Comparison of ENCODE assay signal across 10 cellular contexts in genomic region chr16:70749681-70750601, GRCh38. TPM values are rescaled to one million over a fixed set of nuclear protein-coding genes. Genes with fewer than 3 reads are reported as not detected.
A peak's percentile ranks its signal among the peaks of the same experiment; 100 is the strongest.
DNase-seq lines count a peak whose midpoint lies in the region; ATAC-seq, FAIRE-seq and TF ChIP-seq lines count a peak whose summit lies in the region.
"Had no signal": no experiment of that assay in that cellular context is flagged by ENCODE, and none has a peak within 500 bp of the region (broad histone marks: within the 10 kb centered on the region; RNA-seq: fewer than 3 reads in every experiment).

No MANE protein-coding gene starts in this region.

- H3K27me3 ChIP-seq in gastroesophageal sphincter, result no peaks in the 10 kb centered on the region
- no peaks in the 10 kb centered on the region for H3K27me3 ChIP-seq in parathyroid adenoma (ENCODE audit: control insufficient read depth, insufficient read depth, low read length)

- no peaks in the 10 kb centered on the region for H3K9me3 Mint-ChIP-seq in natural killer cell treated with Interleukin-12 subunit alpha and Interleukin-12 subunit beta and Interleukin-15 and Interleukin-18, amount 100 ng/mL, for 72 hours
- H3K9me3 Mint-ChIP-seq: activated B cell treated with CpG ODN at 0.5 μM for 24 hours had no signal

- peaks cover 4 to 8% of the 10 kb centered on the region in 2 donors for H3K4me1 Mint-ChIP-seq in natural killer cell treated with Interleukin-12 subunit alpha and Interleukin-12 subunit beta and Interleukin-15 and Interleukin-18, amount 100 ng/mL, for 72 hours (ENCODE audit: low read depth in 2 of 2)

- H3K4me1 ChIP-seq in gastroesophageal sphincter (peaks cover 16 to 93% (median 47%) of the 10 kb centered on the region in 3 donors), parathyroid adenoma (no peaks in the 10 kb centered on the region)

- no peak overlapping the region for H3K4me3 Mint-ChIP-seq in natural killer cell treated with Interleukin-12 subunit alpha and Interleukin-12 subunit beta and Interleukin-15 and Interleukin-18, amount 100 ng/mL, for 72 hours
- H3K4me3 Mint-ChIP-seq: activated B cell treated with CpG ODN at 0.5 μM for 24 hours had no signal

- H3K27ac ChIP-seq in gastroesophageal sphincter, result peak overlapping the region; percentile 56 to 84 (median 82)
- peak overlapping the region; percentile 20 for H3K27ac ChIP-seq in parathyroid adenoma

- intact Hi-C loops in posterior vena cava (cut with DNase I), result loop anchor here in 1 of 2 donors (5.0 kb wide), 1 partner anchor 68 kb away; no protein-coding TSS in a partner anchor

- H3K9me3 ChIP-seq in gastroesophageal sphincter (no peaks in the 10 kb centered on the region), parathyroid adenoma (ENCODE audit: control insufficient read depth, low read length) (no peaks in the 10 kb centered on the region)

- no peaks in the 10 kb centered on the region for H3K27me3 Mint-ChIP-seq in natural killer cell treated with Interleukin-12 subunit alpha and Interleukin-12 subunit beta and Interleukin-15 and Interleukin-18, amount 100 ng/mL, for 72 hours
- H3K27me3 Mint-ChIP-seq: activated B cell treated with CpG ODN at 0.5 μM for 24 hours had no signal

- H3K36me3 ChIP-seq in gastroesophageal sphincter (peaks cover 0 to under 1% of the 10 kb centered on the region in 2 donors), parathyroid adenoma (ENCODE audit: control insufficient read depth, insufficient read depth, low read length) (no peaks in the 10 kb centered on the region)

- no peaks in the 10 kb centered on the region for H3K36me3 Mint-ChIP-seq in natural killer cell treated with Interleukin-12 subunit alpha and Interleukin-12 subunit beta and Interleukin-15 and Interleukin-18, amount 100 ng/mL, for 72 hours

- no peak overlapping the region for H3K9ac ChIP-seq in parathyroid adenoma

- H3K79me2 ChIP-seq in parathyroid adenoma, result peaks cover 6% of the 10 kb centered on the region

- no peak overlapping the region for H3K27ac Mint-ChIP-seq in natural killer cell treated with Interleukin-12 subunit alpha and Interleukin-12 subunit beta and Interleukin-15 and Interleukin-18, amount 100 ng/mL, for 72 hours
- H3K27ac Mint-ChIP-seq: activated B cell treated with CpG ODN at 0.5 μM for 24 hours had no signal

- H2AFZ ChIP-seq in parathyroid adenoma, result no peak overlapping the region

- no peak for TF ChIP-seq EP300 in gastroesophageal sphincter (IDR thresholded peaks at IDR 0.05)

- no peak overlapping the region for H3K4me3 ChIP-seq in gastroesophageal sphincter
- no peak overlapping the region for H3K4me3 ChIP-seq in parathyroid adenoma (ENCODE audit: low read depth, low read length)
- H3K4me3 ChIP-seq: lung had no signal

- DNase-seq in C1 segment of cervical spinal cord (lab: John Stamatoyannopoulos, UW), result peak in 8 of 14 donors; percentile 20 to 80 (median 44)
- DNase-seq in RCC 7860 (ENCODE audit: low spot score), result peak; percentile 22
- no peak for DNase-seq in activated CD8-positive, alpha-beta memory T cell treated with anti-CD3 and anti-CD28 coated beads for 24 hours
- DNase-seq in occipital lobe (lab: John Stamatoyannopoulos, UW), result no peak
- DNase-seq in natural killer cell treated with Interleukin-12 subunit alpha and Interleukin-12 subunit beta and Interleukin-15 and Interleukin-18, amount 100 ng/mL, for 72 hours (ENCODE audit: low spot score), result no peak
- no peak for DNase-seq in posterior vena cava (ENCODE audit: low spot score)
- DNase-seq: activated B cell treated with CpG ODN at 0.5 μM for 24 hours had no signal

- WGBS in gastroesophageal sphincter (ENCODE audit: low coverage in 1 of 2), 2 donors, result 67 to 84% methylated on average over 4 to 9 of the region's 16 CpGs

- H3K4me2 ChIP-seq in parathyroid adenoma (ENCODE audit: low read length), result no peak overlapping the region

- TF ChIP-seq POLR2A in gastroesophageal sphincter (IDR thresholded peaks at IDR 0.05), result no peak

- FAIRE-seq in RCC 7860 (lab: Jason Lieb, UNC), result no peak

- TF ChIP-seq CTCF in gastroesophageal sphincter (IDR thresholded peaks at IDR 0.05), result no peak
- TF ChIP-seq CTCF in parathyroid adenoma (IDR thresholded peaks at IDR 0.05), result no peak

- ATAC-seq in gastroesophageal sphincter, result no peak
- no peak for ATAC-seq in natural killer cell treated with Interleukin-12 subunit alpha and Interleukin-12 subunit beta and Interleukin-15 and Interleukin-18, amount 100 ng/mL, for 72 hours

RNA-seq across cellular contexts. Expression of gene VAC14, which starts 51.0 kb away (rescaled TPM):
- total RNA-seq in gastroesophageal sphincter (10 to 100 TPM; 23.5 to 44.1 (median 29.8) TPM), occipital lobe (15.9 TPM), posterior vena cava (10 to 100 TPM; 25.8 to 28.4 TPM)
- total RNA-seq in natural killer cell treated with Interleukin-12 subunit alpha and Interleukin-12 subunit beta and Interleukin-15 and Interleukin-18, amount 100 ng/mL, for 72 hours, result 10 to 100 TPM; 33.6 to 50.9 TPM

Comparison
In these comparisons a context has a peak if more than half of its experiments do, and no peak if none do; other contexts are left out.
1. DNase-seq: peak in C1 segment of cervical spinal cord (8 of 14) and RCC 7860 (single experiment); none in activated CD8-positive, alpha-beta memory T cell treated with anti-CD3 and anti-CD28 coated beads for 24 hours (single experiment), occipital lobe (single experiment), natural killer cell treated with Interleukin-12 subunit alpha and Interleukin-12 subunit beta and Interleukin-15 and Interleukin-18, amount 100 ng/mL, for 72 hours (single experiment) and posterior vena cava (single experiment).